16 cellular contexts compared by ENCODE assay signal in genomic region chr15:42731461-42731860, GRCh38.
"Had no signal": no experiment of that assay in that cellular context is flagged by ENCODE, and none has a peak within 500 bp of the region (broad histone marks: within the 10 kb centered on the region; RNA-seq: fewer than 3 reads in every experiment).

No MANE protein-coding gene starts in this region.

- H3K27ac ChIP-seq: testis, tibial nerve had no signal

- H3K4me3 Mint-ChIP-seq: natural killer cell had no signal

- FAIRE-seq: frontal cortex had no signal

- H3K4me3 ChIP-seq: dorsolateral prefrontal cortex, mucosa of descending colon, smooth muscle cell, testis, tibial nerve had no signal

- DNase-seq: cortex of kidney; dorsolateral prefrontal cortex; effector CD8-positive, alpha-beta T cell; islet precursor cell; mucosa of descending colon; natural killer cell; posterior cingulate gyrus; right cardiac atrium; stimulated activated CD4-positive, alpha-beta T cell treated with anti-CD3 and anti-CD28 coated beads, Interleukin-2, amount 100 ng/mL, for 48 hours; stimulated activated naive CD8-positive, alpha-beta T cell treated with anti-CD3 and anti-CD28 coated beads, Interleukin-15, Interleukin-2, amounts not matched to agents 100 U/mL and 50 U/mL, for 24 hours; testis had no signal

- H3K9me3 ChIP-seq: mucosa of descending colon, testis, tibial nerve had no signal

- H3K4me2 ChIP-seq: smooth muscle cell had no signal

- ATAC-seq: esophagus mucosa; left lobe of liver; mucosa of descending colon; natural killer cell; right cardiac atrium; stimulated activated naive CD8-positive, alpha-beta T cell treated with anti-CD3 and anti-CD28 coated beads, Interleukin-15, Interleukin-2, amounts not matched to agents 100 U/mL and 50 U/mL, for 24 hours had no signal

- H3K9me3 Mint-ChIP-seq: natural killer cell had no signal

- H3K27me3 ChIP-seq: dorsolateral prefrontal cortex, testis, tibial nerve had no signal

- H3K27ac Mint-ChIP-seq: natural killer cell had no signal
